24 cellular contexts compared by ENCODE assay signal in genomic region chr2:29530281-29530680, GRCh38.
A peak's percentile ranks its signal among the peaks of the same experiment; 100 is the strongest.
DNase-seq lines count a peak whose midpoint lies in the region; FAIRE-seq and TF ChIP-seq lines count a peak whose summit lies in the region.
"Had no signal": no experiment of that assay in that cellular context is flagged by ENCODE, and none has a peak within 500 bp of the region (broad histone marks: within the 10 kb centered on the region; RNA-seq: fewer than 3 reads in every experiment).

No MANE protein-coding gene starts in this region.

- H3K79me2 ChIP-seq in astrocyte (ENCODE audit: insufficient read depth, low read length): no peaks in the 10 kb centered on the region
- H3K79me2 ChIP-seq in keratinocyte (ENCODE audit: control insufficient read depth, insufficient read depth, low read length): no peaks in the 10 kb centered on the region
- no peaks in the 10 kb centered on the region for H3K79me2 ChIP-seq in MM.1S (ENCODE audit: low read length)

- H3K4me1 ChIP-seq in astrocyte (ENCODE audit: insufficient read depth, low read length): peaks cover 16% of the 10 kb centered on the region
- no peaks in the 10 kb centered on the region for H3K4me1 ChIP-seq in keratinocyte (ENCODE audit: control insufficient read depth, extremely low read depth, insufficient read depth, low read length)
- H3K4me1 ChIP-seq in MM.1S (ENCODE audit: low read length): no peaks in the 10 kb centered on the region
- peaks cover under 1% of the 10 kb centered on the region; the same call in 1 of the 2 replicates for H3K4me1 ChIP-seq in Caco-2

- H3K9me3 Mint-ChIP-seq in astrocyte (ENCODE audit: unreplicated experiment) (peaks cover 4% of the 10 kb centered on the region), Caco-2 (ENCODE audit: unreplicated experiment) (no peaks in the 10 kb centered on the region)
- H3K9me3 Mint-ChIP-seq: CD4-positive, alpha-beta memory T cell had no signal

- H3K9me1 ChIP-seq in keratinocyte (ENCODE audit: control insufficient read depth, extremely low read depth, insufficient read depth, low read length): no peaks in the 10 kb centered on the region

- no peak overlapping the region for H3K4me3 ChIP-seq in astrocyte (ENCODE audit: insufficient read depth, low read depth, low read length)
- no peak overlapping the region for H3K4me3 ChIP-seq in keratinocyte (ENCODE audit: control insufficient read depth in 2 of 3, extremely low read depth in 1 of 3, insufficient read depth in 2 of 3, low read depth in 1 of 3, low read length in 3 of 3)
- no peak overlapping the region for H3K4me3 ChIP-seq in MM.1S (ENCODE audit: low read length)
- H3K4me3 ChIP-seq in Caco-2 (ENCODE audit: low read depth, low read length): no peak overlapping the region
- H3K4me3 ChIP-seq: BLaER1 treated with 17β-estradiol and CSF1 and Interleukin-3, amounts not matched to agents 10 nM and 100 nM had no signal

- dilution Hi-C loops in keratinocyte (cut with MboI; ENCODE audit: extremely low pct_ligation_motif_present, low sequenced_read_pairs): no loop called here

- H4K20me1 ChIP-seq in astrocyte (ENCODE audit: insufficient read depth, low read length) (no peaks in the 10 kb centered on the region), keratinocyte (ENCODE audit: control insufficient read depth, extremely low read depth, insufficient read depth, low read length) (no peaks in the 10 kb centered on the region), MM.1S (ENCODE audit: insufficient read depth, low read length) (no peaks in the 10 kb centered on the region)
- H4K20me1 ChIP-seq: BLaER1 treated with 17β-estradiol and CSF1 and Interleukin-3, amounts not matched to agents 10 nM and 100 nM had no signal

- H3K36me3 Mint-ChIP-seq in astrocyte (ENCODE audit: low read depth, unreplicated experiment) (no peaks in the 10 kb centered on the region), Caco-2 (ENCODE audit: insufficient read depth, unreplicated experiment) (no peaks in the 10 kb centered on the region)
- H3K36me3 Mint-ChIP-seq: CD4-positive, alpha-beta memory T cell had no signal

- peaks cover 5% of the 10 kb centered on the region for H3K27me3 ChIP-seq in astrocyte (ENCODE audit: insufficient read depth, low read length)
- H3K27me3 ChIP-seq in keratinocyte (ENCODE audit: control insufficient read depth, extremely low read depth, insufficient read depth, low read length): peaks cover 6% of the 10 kb centered on the region
- no peaks in the 10 kb centered on the region for H3K27me3 ChIP-seq in MM.1S (replicated peaks; ENCODE audit: insufficient read depth, low read length)
- no peaks in the 10 kb centered on the region; the same call in 1 of the 2 replicates for H3K27me3 ChIP-seq in Caco-2 (replicated peaks; ENCODE audit: control insufficient read depth, insufficient read depth, low read length)
- H3K27me3 ChIP-seq: BLaER1 treated with 17β-estradiol and CSF1 and Interleukin-3, amounts not matched to agents 10 nM and 100 nM had no signal

- intact Hi-C loops in Caco-2 (cut with micrococcal nuclease; ENCODE audit: unreplicated experiment): no loop called here

- DNase-seq in Daoy (ENCODE audit: low read depth): peak; percentile 33
- DNase-seq in M059J (ENCODE audit: low read depth): peak; percentile 81
- peak; percentile 21 for DNase-seq in astrocyte (ENCODE audit: low read depth)
- peak; percentile 9 for DNase-seq in keratinocyte (ENCODE audit: low read depth, low spot score)
- DNase-seq in activated T-cell treated with anti-CD3 and anti-CD28 coated beads, Interleukin-2, amount 50 U/mL, for 48 hours: no peak
- no peak for DNase-seq in AG08395 (ENCODE audit: low spot score)
- DNase-seq in MM.1S: no peak
- no peak for DNase-seq in Caco-2
- DNase-seq: ACHN; Calu3; CD4-positive, alpha-beta memory T cell; DMS53; Karpas-422; NCI-H1048; NCI-H1436; NCI-H1930; NCI-H2227 treated with DMSO at 0.1 percent for 48 hours; NCI-H524; NCI-H774; NK-92 treated with Interleukin-12 subunit alpha and Interleukin-12 subunit beta, amount 100 ng/mL, for 24 hours had no signal

- BruUV-seq in Caco-2 (replicated peaks; lab: Mats Ljungman, UMichigan): no TSS peak

- H3K36me3 ChIP-seq in astrocyte (ENCODE audit: insufficient read depth, low read length) (no peaks in the 10 kb centered on the region), keratinocyte (ENCODE audit: control insufficient read depth in 2 of 2, extremely low read depth in 1 of 2, insufficient read depth in 2 of 2, low read length in 2 of 2) (no peaks in the 10 kb centered on the region), MM.1S (replicated peaks; ENCODE audit: insufficient read depth, low read length) (no peaks in the 10 kb centered on the region), Caco-2 (ENCODE audit: control insufficient read depth, insufficient read depth, low read length) (no peaks in the 10 kb centered on the region)
- H3K36me3 ChIP-seq: BLaER1 treated with 17β-estradiol and CSF1 and Interleukin-3, amounts not matched to agents 10 nM and 100 nM had no signal

- H3K27me3 Mint-ChIP-seq in astrocyte (ENCODE audit: low read depth, unreplicated experiment) (peaks cover 16% of the 10 kb centered on the region), Caco-2 (ENCODE audit: insufficient read depth, unreplicated experiment) (peaks cover 22% of the 10 kb centered on the region)

- H3K9me3 ChIP-seq in astrocyte (ENCODE audit: insufficient read depth, low read depth, low read length): no peaks in the 10 kb centered on the region
- H3K9me3 ChIP-seq in keratinocyte (ENCODE audit: control insufficient read depth, low read depth, low read length): no peaks in the 10 kb centered on the region
- H3K9me3 ChIP-seq in MM.1S (replicated peaks; ENCODE audit: insufficient read depth, low read length): no peaks in the 10 kb centered on the region
- no peaks in the 10 kb centered on the region for H3K9me3 ChIP-seq in Caco-2
- H3K9me3 ChIP-seq: BLaER1 treated with 17β-estradiol and CSF1 and Interleukin-3, amounts not matched to agents 10 nM and 100 nM had no signal

- H3K27ac Mint-ChIP-seq in astrocyte (ENCODE audit: unreplicated experiment): no peak overlapping the region
- no peak overlapping the region for H3K27ac Mint-ChIP-seq in Caco-2 (ENCODE audit: unreplicated experiment)
- H3K27ac Mint-ChIP-seq: CD4-positive, alpha-beta memory T cell had no signal

- no peaks in the 10 kb centered on the region for H3K9me2 ChIP-seq in MM.1S (replicated peaks; ENCODE audit: insufficient read depth, low read length)

- H3K4me1 Mint-ChIP-seq in astrocyte (ENCODE audit: low read depth, unreplicated experiment): peaks cover 20% of the 10 kb centered on the region
- H3K4me1 Mint-ChIP-seq in Caco-2 (ENCODE audit: low read depth, unreplicated experiment): no peaks in the 10 kb centered on the region

- POLR2A ChIA-PET in Caco-2 (lab: Charles Lee): no interaction called here

- CTCF ChIA-PET in Caco-2 (lab: Charles Lee): no interaction called here

- H3K4me2 ChIP-seq in astrocyte (ENCODE audit: low read length) (no peak overlapping the region), keratinocyte (ENCODE audit: control insufficient read depth, extremely low read depth, insufficient read depth, low read depth, low read length) (no peak overlapping the region), MM.1S (ENCODE audit: low read depth, low read length) (no peak overlapping the region)
- H3K4me2 ChIP-seq: BLaER1 treated with 17β-estradiol and CSF1 and Interleukin-3, amounts not matched to agents 10 nM and 100 nM had no signal

- no peak overlapping the region for H2AFZ ChIP-seq in astrocyte (ENCODE audit: low read depth, low read length)
- H2AFZ ChIP-seq in keratinocyte (ENCODE audit: control insufficient read depth, low read length): no peak overlapping the region
- no peak overlapping the region for H2AFZ ChIP-seq in MM.1S (ENCODE audit: low read length)

- no peak overlapping the region for H3K9ac ChIP-seq in astrocyte (ENCODE audit: low read length)
- no peak overlapping the region for H3K9ac ChIP-seq in keratinocyte (ENCODE audit: control insufficient read depth, extremely low read depth, insufficient read depth, low read length)
- no peak overlapping the region for H3K9ac ChIP-seq in MM.1S (ENCODE audit: low read length)
- H3K9ac ChIP-seq: BLaER1 treated with 17β-estradiol and CSF1 and Interleukin-3, amounts not matched to agents 10 nM and 100 nM had no signal

- FAIRE-seq in astrocyte (lab: Jason Lieb, UNC) (no peak), keratinocyte (lab: Jason Lieb, UNC) (no peak)
- FAIRE-seq: GM12892, H1 had no signal

- no peak for TF ChIP-seq CTCF in astrocyte (IDR thresholded peaks at IDR 0.05; ENCODE audit: insufficient read depth, low read depth, low read length)
- TF ChIP-seq CTCF in keratinocyte (optimal IDR thresholded peaks at IDR 0.05 in 1 of 3, IDR thresholded peaks at IDR 0.05 in 1 of 3, conservative IDR thresholded peaks at IDR 0.05 in 1 of 3; ENCODE audit: extremely low read depth in 1 of 3, insufficient read depth in 2 of 3, low read length in 3 of 3): no peak
- no peak for TF ChIP-seq CTCF in MM.1S (IDR thresholded peaks at IDR 0.05; ENCODE audit: low read length)
- no peak for TF ChIP-seq CTCF in Caco-2 (IDR thresholded peaks at IDR 0.05; ENCODE audit: insufficient read depth in 1 of 2, low read depth in 1 of 2, low read length in 1 of 2, severe bottlenecking in 1 of 2, unreplicated experiment in 1 of 2)

- no peaks in the 10 kb centered on the region for H3F3A ChIP-seq in MM.1S (ENCODE audit: insufficient read depth, low read length)

- H3K4me3 Mint-ChIP-seq in astrocyte (ENCODE audit: unreplicated experiment): no peak overlapping the region
- no peak overlapping the region for H3K4me3 Mint-ChIP-seq in Caco-2 (ENCODE audit: unreplicated experiment)
- H3K4me3 Mint-ChIP-seq: CD4-positive, alpha-beta memory T cell had no signal

- no peak overlapping the region for H3K27ac ChIP-seq in astrocyte (ENCODE audit: low read depth, low read length)
- no peak overlapping the region for H3K27ac ChIP-seq in keratinocyte (ENCODE audit: control insufficient read depth, insufficient read depth, low read length)
- H3K27ac ChIP-seq in MM.1S (ENCODE audit: low read length): no peak overlapping the region
- H3K27ac ChIP-seq: 22Rv1; BLaER1 treated with 17β-estradiol and CSF1 and Interleukin-3, amounts not matched to agents 10 nM and 100 nM had no signal

Comparison
In these comparisons a context has a peak if more than half of its experiments do, and no peak if none do; other contexts are left out.
1. DNase-seq: peak in Daoy (single experiment), M059J (single experiment), astrocyte (single experiment) and keratinocyte (single experiment); none in activated T-cell treated with anti-CD3 and anti-CD28 coated beads, Interleukin-2, amount 50 U/mL, for 48 hours (0 of 2), AG08395 (single experiment), MM.1S (single experiment) and Caco-2 (0 of 2).